In the genomic region with DNA sequence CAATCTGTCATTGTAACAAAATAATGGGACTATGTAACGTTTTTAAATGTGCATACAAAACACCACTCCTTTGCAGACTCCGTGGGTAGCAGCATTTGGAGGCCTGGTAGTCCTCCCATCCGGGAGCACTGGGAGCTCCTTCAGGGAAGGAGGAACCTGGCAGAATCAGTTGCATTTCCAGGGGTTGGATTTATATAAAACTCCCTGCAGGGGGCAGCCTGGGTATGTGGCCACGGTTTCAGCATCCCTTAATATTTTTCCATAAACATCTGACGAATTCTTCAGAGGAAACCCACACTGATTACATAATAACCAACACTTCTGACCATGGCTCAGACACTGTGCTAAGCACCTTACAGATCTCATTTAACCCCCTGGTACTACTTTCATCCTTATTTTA, we compare ENCODE assay signal across 10 cellular contexts. TPM values are rescaled to one million over a fixed set of nuclear protein-coding genes. Genes with fewer than 3 reads are reported as not detected.
A peak's percentile ranks its signal among the peaks of the same experiment; 100 is the strongest.
DNase-seq lines count a peak whose midpoint lies in the region; ATAC-seq and TF ChIP-seq lines count a peak whose summit lies in the region.
"Had no signal": no experiment of that assay in that cellular context is flagged by ENCODE, and none has a peak within 500 bp of the region (broad histone marks: within the 10 kb centered on the region; RNA-seq: fewer than 3 reads in every experiment).

No MANE protein-coding gene starts in this region.

- no peak overlapping the region for H3K27ac Mint-ChIP-seq in activated CD4-positive, alpha-beta memory T cell treated with anti-CD3 and anti-CD28 coated beads for 36 hours
- H3K27ac Mint-ChIP-seq: activated naive CD8-positive, alpha-beta T cell had no signal

- H3K4me2 ChIP-seq in Karpas-422 (ENCODE audit: low read depth, low read length, poor library complexity, severe bottlenecking): no peak overlapping the region

- no peaks in the 10 kb centered on the region; the same call in 1 of the 2 replicates for H3K27me3 ChIP-seq in Karpas-422 (ENCODE audit: low read length)
- H3K27me3 ChIP-seq in lung (ENCODE audit: control insufficient read depth, insufficient read depth): no peaks in the 10 kb centered on the region

- intact Hi-C loops in activated CD4-positive, alpha-beta memory T cell treated with anti-CD3 and anti-CD28 coated beads for 36 hours (cut with micrococcal nuclease): no loop called here

- 22% methylated on average over 5 of the region's 5 CpGs for WGBS in lung, 2 donors

- POLR2A ChIA-PET in activated CD4-positive, alpha-beta memory T cell treated with anti-CD3 and anti-CD28 coated beads for 36 hours (lab: Charles Lee): no interaction called here

- no peak overlapping the region for H3K9ac ChIP-seq in Karpas-422 (ENCODE audit: low read length)

- ATAC-seq in lung (ENCODE audit: insufficient read depth, low FRiP score) (peak; percentile 19), HG03159 (IDR thresholded peaks at IDR 0.05; ENCODE audit: unreplicated experiment) (no peak), GM19452 (IDR thresholded peaks at IDR 0.05; ENCODE audit: unreplicated experiment) (no peak)

- H3K4me3 ChIP-seq in Karpas-422 (ENCODE audit: low read length): no peak overlapping the region
- H3K4me3 ChIP-seq in choroid plexus epithelial cell (ENCODE audit: low read depth, low read length): no peak overlapping the region
- no peak overlapping the region for H3K4me3 ChIP-seq in lung

- CTCF ChIA-PET in activated CD4-positive, alpha-beta memory T cell treated with anti-CD3 and anti-CD28 coated beads for 36 hours (lab: Charles Lee): interaction anchor here (0.6 to 7.4 kb wide), 18 partner anchors 11 to 1082 kb away, joined by 3 to 103 read pairs (median 4); a partner anchor contains a TSS

- TF ChIP-seq CTCF in C4-2B (conservative IDR thresholded peaks at IDR 0.05) (peak; percentile 6), choroid plexus epithelial cell (conservative IDR thresholded peaks at IDR 0.05; ENCODE audit: low read depth, low read length) (peak; percentile 69), lung (IDR thresholded peaks at IDR 0.05; ENCODE audit: control extremely low read depth, extremely low read depth) (peak; percentile 16)

- no peaks in the 10 kb centered on the region for H4K20me1 ChIP-seq in Karpas-422 (ENCODE audit: insufficient read depth, low read depth, low read length)

- H3K36me3 ChIP-seq in Karpas-422 (ENCODE audit: insufficient read depth, low read length) (no peaks in the 10 kb centered on the region; the same call in 1 of the 2 replicates), lung (ENCODE audit: control insufficient read depth in 2 of 2, insufficient read depth in 2 of 2, low read length in 2 of 2) (no peaks in the 10 kb centered on the region)

- H3K36me3 Mint-ChIP-seq in activated CD4-positive, alpha-beta memory T cell treated with anti-CD3 and anti-CD28 coated beads for 36 hours: no peaks in the 10 kb centered on the region

- H3K79me2 ChIP-seq in Karpas-422 (ENCODE audit: low read length): no peaks in the 10 kb centered on the region

- H3K4me3 Mint-ChIP-seq in activated CD4-positive, alpha-beta memory T cell treated with anti-CD3 and anti-CD28 coated beads for 36 hours: no peak overlapping the region
- H3K4me3 Mint-ChIP-seq: activated naive CD8-positive, alpha-beta T cell had no signal

- no peaks in the 10 kb centered on the region for H3K27me3 Mint-ChIP-seq in activated CD4-positive, alpha-beta memory T cell treated with anti-CD3 and anti-CD28 coated beads for 36 hours
- H3K27me3 Mint-ChIP-seq: activated naive CD8-positive, alpha-beta T cell had no signal

- DNase-seq in Karpas-422: peak; percentile 46
- DNase-seq in choroid plexus epithelial cell (ENCODE audit: low read depth): peak; percentile 78
- no peak for DNase-seq in lung (ENCODE audit: low spot score)
- DNase-seq in activated CD4-positive, alpha-beta memory T cell treated with anti-CD3 and anti-CD28 coated beads for 36 hours: no peak
- no peak for DNase-seq in DMS79 (lab: John Stamatoyannopoulos, UW)
- DNase-seq: NCI-H2107 had no signal

- H3K9me2 ChIP-seq in Karpas-422 (replicated peaks; ENCODE audit: insufficient read depth, low read length): no peaks in the 10 kb centered on the region

- no peak overlapping the region for H3K27ac ChIP-seq in C4-2B
- H3K27ac ChIP-seq in Karpas-422 (ENCODE audit: low read length): no peak overlapping the region
- H3K27ac ChIP-seq in lung (ENCODE audit: low read depth in 1 of 2, low read length in 1 of 2): no peak overlapping the region

- H2AFZ ChIP-seq in Karpas-422 (ENCODE audit: low read length): no peak overlapping the region

- peaks cover 2% of the 10 kb centered on the region; the same call in 1 of the 2 replicates for H3K9me3 ChIP-seq in Karpas-422 (ENCODE audit: low read length)
- H3K9me3 ChIP-seq in lung (ENCODE audit: control insufficient read depth in 2 of 2, insufficient read depth in 1 of 2, low read length in 1 of 2): peaks cover 0 to 1% of the 10 kb centered on the region in 2 donors

- peaks cover 41% of the 10 kb centered on the region for H3K4me1 ChIP-seq in Karpas-422 (ENCODE audit: low read length)
- H3K4me1 ChIP-seq in lung (ENCODE audit: control insufficient read depth in 2 of 2, insufficient read depth in 2 of 2, low read length in 2 of 2): no peaks in the 10 kb centered on the region

- peaks cover 7% of the 10 kb centered on the region for H3K9me3 Mint-ChIP-seq in activated CD4-positive, alpha-beta memory T cell treated with anti-CD3 and anti-CD28 coated beads for 36 hours

- peaks cover 5% of the 10 kb centered on the region for H3K4me1 Mint-ChIP-seq in activated CD4-positive, alpha-beta memory T cell treated with anti-CD3 and anti-CD28 coated beads for 36 hours (ENCODE audit: low read depth)

RNA-seq across cellular contexts. Expression of a gene that starts 6.1 kb away (rescaled TPM):
- 1.6 TPM in 1 of 2 replicates, not detected in the other for total RNA-seq in Karpas-422 (2014; rRNA removed; shearing (Covaris generic); ENCODE audit: low replicate concordance)
- total RNA-seq in lung: 10 to 100 TPM; 22.8 to 40.6 TPM
- 10 to 100 TPM in 1 of 2 donors, 1 to 10 TPM in 1; 9.8 to 13.3 TPM for polyA plus RNA-seq in lung
- total RNA-seq in activated CD4-positive, alpha-beta memory T cell treated with anti-CD3 and anti-CD28 coated beads for 36 hours: not detected

Comparison
In these comparisons a context has a peak if more than half of its experiments do, and no peak if none do; other contexts are left out.
1. CTCF ChIP-seq: peak in every context shown above with its lines; median percentile 69 in choroid plexus epithelial cell; 16 in lung; 6 in C4-2B.
2. DNase-seq: peak in Karpas-422 (single experiment) and choroid plexus epithelial cell (single experiment); none in lung (single experiment), activated CD4-positive, alpha-beta memory T cell treated with anti-CD3 and anti-CD28 coated beads for 36 hours (single experiment) and DMS79 (single experiment).